Comparison of ENCODE assay signal across 15 cellular contexts in genomic region chr9:134175291-134175807, GRCh38. TPM values are rescaled to one million over a fixed set of nuclear protein-coding genes. Genes with fewer than 3 reads are reported as not detected.
DNase-seq lines count a peak whose midpoint lies in the region; ATAC-seq and TF ChIP-seq lines count a peak whose summit lies in the region.
"Had no signal": no experiment of that assay in that cellular context is flagged by ENCODE, and none has a peak within 500 bp of the region (broad histone marks: within the 10 kb centered on the region; RNA-seq: fewer than 3 reads in every experiment).

No MANE protein-coding gene starts in this region.

- H3K4me1 Mint-ChIP-seq in activated CD4-positive, alpha-beta memory T cell treated with anti-CD3 and anti-CD28 coated beads for 36 hours (ENCODE audit: low read depth) = no peaks in the 10 kb centered on the region

- H3K9me3 Mint-ChIP-seq in activated CD4-positive, alpha-beta memory T cell treated with anti-CD3 and anti-CD28 coated beads for 36 hours = no peaks in the 10 kb centered on the region
- H3K9me3 Mint-ChIP-seq: activated CD4-positive, alpha-beta memory T cell treated with anti-CD3 and anti-CD28 coated beads, Interleukin-2, amount 10 ng/mL, durations not matched to agents 7 days and 5 days had no signal

- in situ Hi-C loops in T47D (cut with HindIII; ENCODE audit: low pct_unique_long_range_greater_than_20kb, low sequenced_read_pairs) = no loop called here

- no peaks in the 10 kb centered on the region for H3K36me3 Mint-ChIP-seq in activated CD4-positive, alpha-beta memory T cell treated with anti-CD3 and anti-CD28 coated beads for 36 hours
- H3K36me3 Mint-ChIP-seq: brain had no signal

- H3K27me3 ChIP-seq in HL-60 (ENCODE audit: insufficient read depth, poor library complexity, severe bottlenecking) = peaks cover 3% of the 10 kb centered on the region
- H3K27me3 ChIP-seq in lower lobe of right lung (ENCODE audit: low read depth) = peaks cover 30% of the 10 kb centered on the region

- no peak for TF ChIP-seq CTCF in C4-2B (conservative IDR thresholded peaks at IDR 0.05)
- TF ChIP-seq CTCF in HL-60 (IDR thresholded peaks at IDR 0.05; ENCODE audit: insufficient read depth, low read length) = no peak
- TF ChIP-seq CTCF in lower lobe of right lung (IDR thresholded peaks at IDR 0.05) = no peak

- peak; percentile 71 to 73 for DNase-seq in HL-60 (ENCODE audit: low read depth in 1 of 2, low spot score in 1 of 2)
- DNase-seq in T47D (ENCODE audit: low read depth in 1 of 2, low spot score in 1 of 2) = peak; percentile 84 to 88
- DNase-seq in lower lobe of right lung = no peak
- no peak for DNase-seq in activated CD4-positive, alpha-beta memory T cell treated with anti-CD3 and anti-CD28 coated beads for 36 hours
- DNase-seq in activated CD4-positive, alpha-beta T cell treated with anti-CD3 and anti-CD28 coated beads, Interleukin-2, amount 50 U/mL, for 4 hours = no peak
- DNase-seq in MV-4-11 (lab: John Stamatoyannopoulos, UW) = no peak
- DNase-seq in T-helper 2 cell = no peak
- DNase-seq: activated CD4-positive, alpha-beta memory T cell treated with anti-CD3 and anti-CD28 coated beads, Interleukin-2, amount 10 ng/mL, durations not matched to agents 7 days and 5 days; activated gamma-delta T cell treated with Interleukin-2 at 50 U/mL for 16 hours; C1 segment of cervical spinal cord; NCI-H1930; stimulated activated CD4-positive, alpha-beta T cell treated with anti-CD3 and anti-CD28 coated beads, Interleukin-4, amount 100 ng/mL, for 4 hours; stimulated activated naive CD4-positive, alpha-beta T cell treated with Interleukin-2 at 50 U/mL for 16 hours had no signal

- peaks cover 35% of the 10 kb centered on the region for H3K4me1 ChIP-seq in lower lobe of right lung

- H3K36me3 ChIP-seq in lower lobe of right lung = no peaks in the 10 kb centered on the region

- H3K4me3 ChIP-seq in HL-60 (replicated peaks; ENCODE audit: insufficient read depth, low read length) = no peak overlapping the region
- no peak overlapping the region for H3K4me3 ChIP-seq in lower lobe of right lung

- H3K27ac ChIP-seq in C4-2B (peak overlapping the region; percentile 49), HL-60 (replicated peaks) (0 out of 2 replicates have a peak overlapping the region, but pooled peaks have one; percentile 45), lower lobe of right lung (no peak overlapping the region)

- intact Hi-C loops in lower lobe of right lung (cut with DNase I) = no loop called here
- intact Hi-C loops in activated CD4-positive, alpha-beta memory T cell treated with anti-CD3 and anti-CD28 coated beads for 36 hours (cut with micrococcal nuclease) = no loop called here

- H3K9me3 ChIP-seq in lower lobe of right lung = no peaks in the 10 kb centered on the region

- POLR2A ChIA-PET in activated CD4-positive, alpha-beta memory T cell treated with anti-CD3 and anti-CD28 coated beads for 36 hours (lab: Charles Lee) = no interaction called here

- ATAC-seq in lower lobe of right lung = peak; percentile 8 to 39

- CTCF ChIA-PET in activated CD4-positive, alpha-beta memory T cell treated with anti-CD3 and anti-CD28 coated beads for 36 hours (lab: Charles Lee) = interaction anchor here (1.1 to 2.6 kb wide), 2 partner anchors 267 to 274 kb away, joined by 3 to 18 read pairs; no protein-coding TSS in a partner anchor

- H3K4me3 Mint-ChIP-seq in activated CD4-positive, alpha-beta memory T cell treated with anti-CD3 and anti-CD28 coated beads for 36 hours = no peak overlapping the region
- H3K4me3 Mint-ChIP-seq: activated CD4-positive, alpha-beta memory T cell treated with anti-CD3 and anti-CD28 coated beads, Interleukin-2, amount 10 ng/mL, durations not matched to agents 7 days and 5 days; brain had no signal

- no peak overlapping the region for H3K27ac Mint-ChIP-seq in activated CD4-positive, alpha-beta memory T cell treated with anti-CD3 and anti-CD28 coated beads for 36 hours
- H3K27ac Mint-ChIP-seq: activated CD4-positive, alpha-beta memory T cell treated with anti-CD3 and anti-CD28 coated beads, Interleukin-2, amount 10 ng/mL, durations not matched to agents 7 days and 5 days; brain had no signal

- H3K27me3 Mint-ChIP-seq in activated CD4-positive, alpha-beta memory T cell treated with anti-CD3 and anti-CD28 coated beads for 36 hours = peaks cover 2% of the 10 kb centered on the region

RNA-seq across cellular contexts. Expression of gene RNU6ATAC, which starts 11.0 kb away (rescaled TPM):
- 248 TPM for total RNA-seq in lower lobe of right lung
- total RNA-seq in activated CD4-positive, alpha-beta memory T cell treated with anti-CD3 and anti-CD28 coated beads for 36 hours = 10 to 100 TPM; 25.8 to 41.0 TPM

RNA-seq across cellular contexts. Expression of gene WDR5, which starts 39.5 kb away (rescaled TPM):
- total RNA-seq in lower lobe of right lung = 22.6 TPM
- total RNA-seq in activated CD4-positive, alpha-beta memory T cell treated with anti-CD3 and anti-CD28 coated beads for 36 hours = 10 to 100 TPM; 41.6 to 43.0 TPM

Comparison
In these comparisons a context has a peak if more than half of its experiments do, and no peak if none do; other contexts are left out.
1. DNase-seq: peak in HL-60 (2 of 2) and T47D (2 of 2); none in lower lobe of right lung (single experiment), activated CD4-positive, alpha-beta memory T cell treated with anti-CD3 and anti-CD28 coated beads for 36 hours (single experiment), activated CD4-positive, alpha-beta T cell treated with anti-CD3 and anti-CD28 coated beads, Interleukin-2, amount 50 U/mL, for 4 hours (0 of 2), MV-4-11 (single experiment) and T-helper 2 cell (0 of 5).